In the genomic region with DNA sequence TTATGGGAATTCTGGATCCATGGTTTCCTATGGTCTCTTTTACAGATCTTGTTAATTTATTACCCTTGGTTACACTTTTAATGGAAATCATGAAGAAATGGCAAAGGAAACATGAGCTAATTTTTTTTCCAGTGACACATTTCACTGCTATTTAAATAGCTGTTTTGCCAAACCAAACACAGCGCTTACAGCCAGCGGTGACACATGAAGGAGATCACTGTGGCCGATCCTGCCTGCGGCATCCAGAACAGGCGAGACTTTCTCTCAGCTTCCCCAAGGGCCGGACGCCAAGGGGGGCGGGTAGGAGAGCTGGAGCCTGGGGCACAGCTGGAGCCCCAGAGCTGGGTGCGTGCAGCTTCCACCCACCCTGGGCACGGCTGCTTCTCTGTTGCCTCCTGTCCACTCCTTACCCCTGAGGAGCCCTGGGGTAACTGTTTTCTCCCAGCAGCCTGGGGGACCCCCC, we compare ENCODE assay signal across 9 cellular contexts.
DNase-seq lines count a peak whose midpoint lies in the region; ATAC-seq and TF ChIP-seq lines count a peak whose summit lies in the region.
"Had no signal": no experiment of that assay in that cellular context is flagged by ENCODE, and none has a peak within 500 bp of the region (broad histone marks: within the 10 kb centered on the region; RNA-seq: fewer than 3 reads in every experiment).

No MANE protein-coding gene starts in this region.

- DNase-seq in stimulated activated naive CD8-positive, alpha-beta T cell treated with anti-CD3 and anti-CD28 coated beads, Interleukin-15, Interleukin-2, amounts not matched to agents 100 U/mL and 50 U/mL, for 24 hours, result no peak
- DNase-seq in stimulated activated naive CD8-positive, alpha-beta T cell treated with anti-CD3 and anti-CD28 coated beads, Interleukin-15, amount 100 ng/mL, for 72 hours, result no peak
- peak; percentile 51 for DNase-seq in epithelial cell of prostate (ENCODE audit: low read depth, low spot score)
- DNase-seq in mucosa of descending colon, result peak; percentile 72 to 87 (median 79)
- DNase-seq in NCI-H1048 (lab: John Stamatoyannopoulos, UW), result no peak
- no peak for DNase-seq in activated T-cell treated with anti-CD3 and anti-CD28 coated beads, Interleukin-2, amount 50 U/mL, for 72 hours
- DNase-seq in GDM1 (lab: John Stamatoyannopoulos, UW), result no peak
- DNase-seq in HAP-1 (ENCODE audit: low spot score in 2 of 2), result no peak

- no peaks in the 10 kb centered on the region for H3K27me3 Mint-ChIP-seq in stimulated activated naive CD8-positive, alpha-beta T cell treated with anti-CD3 and anti-CD28 coated beads, Interleukin-15, amount 100 ng/mL, for 72 hours
- peaks cover 8% of the 10 kb centered on the region for H3K27me3 Mint-ChIP-seq in activated T-cell treated with anti-CD3 and anti-CD28 coated beads, Interleukin-2, amount 50 U/mL, for 72 hours (ENCODE audit: low read depth)

- no peak overlapping the region for H3K27ac ChIP-seq in epithelial cell of prostate
- H3K27ac ChIP-seq: KMS-11 had no signal

- H3K4me3 ChIP-seq in mucosa of descending colon (no peak overlapping the region), HAP-1 (no peak overlapping the region)

- no peak for TF ChIP-seq CTCF in mucosa of descending colon (IDR thresholded peaks at IDR 0.05)

- no peaks in the 10 kb centered on the region for H3K9me3 Mint-ChIP-seq in stimulated activated naive CD8-positive, alpha-beta T cell treated with anti-CD3 and anti-CD28 coated beads, Interleukin-15, amount 100 ng/mL, for 72 hours
- H3K9me3 Mint-ChIP-seq in activated T-cell treated with anti-CD3 and anti-CD28 coated beads, Interleukin-2, amount 50 U/mL, for 72 hours, result no peaks in the 10 kb centered on the region

- ATAC-seq in stimulated activated naive CD8-positive, alpha-beta T cell treated with anti-CD3 and anti-CD28 coated beads, Interleukin-15, Interleukin-2, amounts not matched to agents 100 U/mL and 50 U/mL, for 24 hours, result peak; percentile 20
- ATAC-seq in stimulated activated naive CD8-positive, alpha-beta T cell treated with anti-CD3 and anti-CD28 coated beads, Interleukin-15, amount 100 ng/mL, for 72 hours, result no peak
- ATAC-seq in mucosa of descending colon, result peak; percentile 70
- no peak for ATAC-seq in activated T-cell treated with anti-CD3 and anti-CD28 coated beads, Interleukin-2, amount 50 U/mL, for 72 hours (replicated peaks in 1 of 2)

- in situ Hi-C loops in HAP-1 (cut with MboI; ENCODE audit: low sequenced_read_pairs), result no loop called here

- H3K4me1 Mint-ChIP-seq in stimulated activated naive CD8-positive, alpha-beta T cell treated with anti-CD3 and anti-CD28 coated beads, Interleukin-15, amount 100 ng/mL, for 72 hours, result no peaks in the 10 kb centered on the region
- no peaks in the 10 kb centered on the region for H3K4me1 Mint-ChIP-seq in activated T-cell treated with anti-CD3 and anti-CD28 coated beads, Interleukin-2, amount 50 U/mL, for 72 hours (ENCODE audit: low read depth)

- H3K4me1 ChIP-seq in mucosa of descending colon (ENCODE audit: low read depth) (peaks cover 46% of the 10 kb centered on the region), HAP-1 (no peaks in the 10 kb centered on the region)

- H3K9me3 ChIP-seq in mucosa of descending colon (no peaks in the 10 kb centered on the region), HAP-1 (no peaks in the 10 kb centered on the region)

- H3K4me3 Mint-ChIP-seq in stimulated activated naive CD8-positive, alpha-beta T cell treated with anti-CD3 and anti-CD28 coated beads, Interleukin-15, amount 100 ng/mL, for 72 hours, result no peak overlapping the region
- H3K4me3 Mint-ChIP-seq in activated T-cell treated with anti-CD3 and anti-CD28 coated beads, Interleukin-2, amount 50 U/mL, for 72 hours, result no peak overlapping the region

- no peak overlapping the region for H3K27ac Mint-ChIP-seq in stimulated activated naive CD8-positive, alpha-beta T cell treated with anti-CD3 and anti-CD28 coated beads, Interleukin-15, amount 100 ng/mL, for 72 hours
- no peak overlapping the region for H3K27ac Mint-ChIP-seq in activated T-cell treated with anti-CD3 and anti-CD28 coated beads, Interleukin-2, amount 50 U/mL, for 72 hours

- peaks cover 23% of the 10 kb centered on the region for H3K27me3 ChIP-seq in HAP-1 (ENCODE audit: low read depth)

- H3K36me3 Mint-ChIP-seq in activated T-cell treated with anti-CD3 and anti-CD28 coated beads, Interleukin-2, amount 50 U/mL, for 72 hours (ENCODE audit: insufficient read depth in 2 of 2), result no peaks in the 10 kb centered on the region

- H3K36me3 ChIP-seq in mucosa of descending colon (ENCODE audit: low read depth) (no peaks in the 10 kb centered on the region), HAP-1 (replicated peaks) (no peaks in the 10 kb centered on the region)

- intact Hi-C loops in mucosa of descending colon (cut with DNase I, micrococcal nuclease), result no loop called here

Comparison
In these comparisons a context has a peak if more than half of its experiments do, and no peak if none do; other contexts are left out.
1. ATAC-seq: peak in stimulated activated naive CD8-positive, alpha-beta T cell treated with anti-CD3 and anti-CD28 coated beads, Interleukin-15, Interleukin-2, amounts not matched to agents 100 U/mL and 50 U/mL, for 24 hours (single experiment) and mucosa of descending colon (single experiment); none in stimulated activated naive CD8-positive, alpha-beta T cell treated with anti-CD3 and anti-CD28 coated beads, Interleukin-15, amount 100 ng/mL, for 72 hours (single experiment) and activated T-cell treated with anti-CD3 and anti-CD28 coated beads, Interleukin-2, amount 50 U/mL, for 72 hours (0 of 2).
2. DNase-seq: peak in epithelial cell of prostate (single experiment) and mucosa of descending colon (3 of 3); none in stimulated activated naive CD8-positive, alpha-beta T cell treated with anti-CD3 and anti-CD28 coated beads, Interleukin-15, Interleukin-2, amounts not matched to agents 100 U/mL and 50 U/mL, for 24 hours (single experiment), stimulated activated naive CD8-positive, alpha-beta T cell treated with anti-CD3 and anti-CD28 coated beads, Interleukin-15, amount 100 ng/mL, for 72 hours (0 of 2), NCI-H1048 (single experiment), activated T-cell treated with anti-CD3 and anti-CD28 coated beads, Interleukin-2, amount 50 U/mL, for 72 hours (0 of 2), GDM1 (single experiment) and HAP-1 (0 of 2).